ENCODE assay signal across 1 cellular context in the genomic region with DNA sequence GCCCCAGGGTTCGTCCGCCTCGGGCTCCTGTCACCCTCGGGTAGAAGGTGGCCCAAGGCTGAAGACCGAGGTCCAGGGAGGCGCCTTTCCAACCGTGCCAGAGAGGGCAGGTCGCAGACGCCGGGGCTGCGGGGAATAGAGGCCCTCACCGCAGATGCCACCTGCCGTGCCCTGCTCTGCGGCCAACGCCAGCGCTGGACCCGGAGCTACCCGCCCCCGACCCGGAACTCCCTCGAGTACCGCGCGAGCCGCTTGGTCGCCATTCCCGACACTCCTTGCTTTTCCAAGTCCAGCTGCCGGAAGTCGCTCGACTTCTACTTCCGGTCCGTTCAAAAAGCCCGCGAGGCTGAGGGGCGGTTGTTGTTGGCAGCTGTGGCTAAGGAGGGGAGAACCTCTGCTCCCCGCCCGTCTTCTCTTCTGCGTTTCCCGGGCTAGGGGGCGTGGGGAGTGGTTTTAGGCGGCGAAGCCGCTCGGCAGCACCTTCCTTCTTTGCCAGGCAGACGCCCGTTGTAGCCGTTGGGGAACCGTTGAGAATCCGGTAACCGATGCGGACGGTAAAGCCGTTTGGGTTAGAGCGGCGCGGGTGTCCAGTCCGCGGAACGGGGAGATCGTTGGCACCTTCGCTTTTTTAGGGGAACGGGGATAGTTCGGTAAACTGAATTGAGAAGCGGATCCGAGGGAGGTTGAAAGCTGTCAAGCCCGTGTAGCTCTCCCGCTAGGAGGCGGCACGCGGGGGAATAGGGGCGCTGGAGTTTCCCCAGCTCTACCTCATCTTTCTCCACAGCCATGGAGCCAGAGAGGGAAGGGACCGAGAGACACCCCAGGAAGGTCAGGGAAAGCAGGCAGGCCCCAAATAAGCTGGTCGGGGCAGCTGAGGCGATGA.
A peak's percentile ranks its signal among the peaks of the same experiment; 100 is the strongest.
TF ChIP-seq lines count a peak whose summit lies in the region.

Gene ERI2 (minus strand): TSS at position 305 of the 883 bp plus-strand sequence. CDS start 42 bp downstream, at position 263.
Gene REXO5 (plus strand): TSS at position 360 of the 883 bp plus-strand sequence. CDS start 427 bp downstream, at position 787.

TF ChIP-seq in WTC11, 78 proteins besides CTCF, POLR2A, EP300 and RAD21 (continued from another document and continues in another):
- TF ChIP-seq, protein P1, sequence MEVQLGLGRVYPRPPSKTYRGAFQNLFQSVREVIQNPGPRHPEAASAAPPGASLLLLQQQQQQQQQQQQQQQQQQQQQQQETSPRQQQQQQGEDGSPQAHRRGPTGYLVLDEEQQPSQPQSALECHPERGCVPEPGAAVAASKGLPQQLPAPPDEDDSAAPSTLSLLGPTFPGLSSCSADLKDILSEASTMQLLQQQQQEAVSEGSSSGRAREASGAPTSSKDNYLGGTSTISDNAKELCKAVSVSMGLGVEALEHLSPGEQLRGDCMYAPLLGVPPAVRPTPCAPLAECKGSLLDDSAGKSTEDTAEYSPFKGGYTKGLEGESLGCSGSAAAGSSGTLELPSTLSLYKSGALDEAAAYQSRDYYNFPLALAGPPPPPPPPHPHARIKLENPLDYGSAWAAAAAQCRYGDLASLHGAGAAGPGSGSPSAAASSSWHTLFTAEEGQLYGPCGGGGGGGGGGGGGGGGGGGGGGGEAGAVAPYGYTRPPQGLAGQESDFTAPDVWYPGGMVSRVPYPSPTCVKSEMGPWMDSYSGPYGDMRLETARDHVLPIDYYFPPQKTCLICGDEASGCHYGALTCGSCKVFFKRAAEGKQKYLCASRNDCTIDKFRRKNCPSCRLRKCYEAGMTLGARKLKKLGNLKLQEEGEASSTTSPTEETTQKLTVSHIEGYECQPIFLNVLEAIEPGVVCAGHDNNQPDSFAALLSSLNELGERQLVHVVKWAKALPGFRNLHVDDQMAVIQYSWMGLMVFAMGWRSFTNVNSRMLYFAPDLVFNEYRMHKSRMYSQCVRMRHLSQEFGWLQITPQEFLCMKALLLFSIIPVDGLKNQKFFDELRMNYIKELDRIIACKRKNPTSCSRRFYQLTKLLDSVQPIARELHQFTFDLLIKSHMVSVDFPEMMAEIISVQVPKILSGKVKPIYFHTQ (CRISPR knock-in tag; IDR thresholded peaks at IDR 0.05) = no peak
- TF ChIP-seq, protein P2, sequence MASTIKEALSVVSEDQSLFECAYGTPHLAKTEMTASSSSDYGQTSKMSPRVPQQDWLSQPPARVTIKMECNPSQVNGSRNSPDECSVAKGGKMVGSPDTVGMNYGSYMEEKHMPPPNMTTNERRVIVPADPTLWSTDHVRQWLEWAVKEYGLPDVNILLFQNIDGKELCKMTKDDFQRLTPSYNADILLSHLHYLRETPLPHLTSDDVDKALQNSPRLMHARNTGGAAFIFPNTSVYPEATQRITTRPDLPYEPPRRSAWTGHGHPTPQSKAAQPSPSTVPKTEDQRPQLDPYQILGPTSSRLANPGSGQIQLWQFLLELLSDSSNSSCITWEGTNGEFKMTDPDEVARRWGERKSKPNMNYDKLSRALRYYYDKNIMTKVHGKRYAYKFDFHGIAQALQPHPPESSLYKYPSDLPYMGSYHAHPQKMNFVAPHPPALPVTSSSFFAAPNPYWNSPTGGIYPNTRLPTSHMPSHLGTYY (CRISPR knock-in tag; IDR thresholded peaks at IDR 0.05) = no peak
- TF ChIP-seq STAT6 (CRISPR knock-in tag; conservative IDR thresholded peaks at IDR 0.05; ENCODE audit: low read depth) (no peak), NR1H2 (CRISPR knock-in tag; IDR thresholded peaks at IDR 0.05) (no peak), USF1 (CRISPR knock-in tag; IDR thresholded peaks at IDR 0.05) (peak; percentile 52), MYBL2 (CRISPR knock-in tag; IDR thresholded peaks at IDR 0.05) (peak; percentile 97), SMAD4 (CRISPR knock-in tag; IDR thresholded peaks at IDR 0.05) (no peak), ZNF423 (CRISPR knock-in tag; IDR thresholded peaks at IDR 0.05) (no peak), CDX4 (CRISPR knock-in tag; IDR thresholded peaks at IDR 0.05; ENCODE audit: borderline replicate concordance) (no peak), RORB (CRISPR knock-in tag; IDR thresholded peaks at IDR 0.05) (no peak), NR3C1 (CRISPR knock-in tag; conservative IDR thresholded peaks at IDR 0.05; ENCODE audit: low read depth) (no peak), TEAD1 (CRISPR knock-in tag; IDR thresholded peaks at IDR 0.05) (peak; percentile 49; the same call in 1 of the 2 replicates), ESRRA (CRISPR knock-in tag; IDR thresholded peaks at IDR 0.05; ENCODE audit: borderline replicate concordance) (no peak), E2F5 (CRISPR knock-in tag; IDR thresholded peaks at IDR 0.05) (peak; percentile 96), SP1 (CRISPR knock-in tag; conservative IDR thresholded peaks at IDR 0.05) (peak; percentile 69; the same call in 1 of the 2 replicates), MXD4 (CRISPR knock-in tag; IDR thresholded peaks at IDR 0.05; ENCODE audit: borderline replicate concordance) (no peak), GABPB1 (CRISPR knock-in tag; IDR thresholded peaks at IDR 0.05) (peak; percentile 84), E2F4 (CRISPR knock-in tag; IDR thresholded peaks at IDR 0.05; ENCODE audit: borderline replicate concordance, low read depth) (peak; percentile 98), ETV6 (CRISPR knock-in tag; IDR thresholded peaks at IDR 0.05) (0 out of 2 replicates have a peak, but pooled peaks have one; percentile 50), IRF1 (CRISPR knock-in tag; IDR thresholded peaks at IDR 0.05) (no peak), NR2C2 (CRISPR knock-in tag; IDR thresholded peaks at IDR 0.05) (no peak), TEAD4 (CRISPR knock-in tag; IDR thresholded peaks at IDR 0.05) (no peak), ZNF396 (CRISPR knock-in tag; IDR thresholded peaks at IDR 0.05; ENCODE audit: borderline replicate concordance) (no peak), GTF2I (CRISPR knock-in tag; conservative IDR thresholded peaks at IDR 0.05) (no peak), SOX15 (CRISPR knock-in tag; IDR thresholded peaks at IDR 0.05) (no peak), TP53 (CRISPR knock-in tag; IDR thresholded peaks at IDR 0.05) (no peak), ZNF671 (CRISPR knock-in tag; IDR thresholded peaks at IDR 0.05) (no peak), KAT7 (CRISPR knock-in tag; IDR thresholded peaks at IDR 0.05; ENCODE audit: borderline replicate concordance) (0 out of 2 replicates have a peak, but pooled peaks have one; percentile 25), GRHL2 (CRISPR knock-in tag; IDR thresholded peaks at IDR 0.05; ENCODE audit: insufficient replicate concordance, severe bottlenecking) (no peak), PRRX2 (CRISPR knock-in tag; IDR thresholded peaks at IDR 0.05) (no peak), ZNF425 (CRISPR knock-in tag; conservative IDR thresholded peaks at IDR 0.05) (no peak)
- TF ChIP-seq, protein P3, sequence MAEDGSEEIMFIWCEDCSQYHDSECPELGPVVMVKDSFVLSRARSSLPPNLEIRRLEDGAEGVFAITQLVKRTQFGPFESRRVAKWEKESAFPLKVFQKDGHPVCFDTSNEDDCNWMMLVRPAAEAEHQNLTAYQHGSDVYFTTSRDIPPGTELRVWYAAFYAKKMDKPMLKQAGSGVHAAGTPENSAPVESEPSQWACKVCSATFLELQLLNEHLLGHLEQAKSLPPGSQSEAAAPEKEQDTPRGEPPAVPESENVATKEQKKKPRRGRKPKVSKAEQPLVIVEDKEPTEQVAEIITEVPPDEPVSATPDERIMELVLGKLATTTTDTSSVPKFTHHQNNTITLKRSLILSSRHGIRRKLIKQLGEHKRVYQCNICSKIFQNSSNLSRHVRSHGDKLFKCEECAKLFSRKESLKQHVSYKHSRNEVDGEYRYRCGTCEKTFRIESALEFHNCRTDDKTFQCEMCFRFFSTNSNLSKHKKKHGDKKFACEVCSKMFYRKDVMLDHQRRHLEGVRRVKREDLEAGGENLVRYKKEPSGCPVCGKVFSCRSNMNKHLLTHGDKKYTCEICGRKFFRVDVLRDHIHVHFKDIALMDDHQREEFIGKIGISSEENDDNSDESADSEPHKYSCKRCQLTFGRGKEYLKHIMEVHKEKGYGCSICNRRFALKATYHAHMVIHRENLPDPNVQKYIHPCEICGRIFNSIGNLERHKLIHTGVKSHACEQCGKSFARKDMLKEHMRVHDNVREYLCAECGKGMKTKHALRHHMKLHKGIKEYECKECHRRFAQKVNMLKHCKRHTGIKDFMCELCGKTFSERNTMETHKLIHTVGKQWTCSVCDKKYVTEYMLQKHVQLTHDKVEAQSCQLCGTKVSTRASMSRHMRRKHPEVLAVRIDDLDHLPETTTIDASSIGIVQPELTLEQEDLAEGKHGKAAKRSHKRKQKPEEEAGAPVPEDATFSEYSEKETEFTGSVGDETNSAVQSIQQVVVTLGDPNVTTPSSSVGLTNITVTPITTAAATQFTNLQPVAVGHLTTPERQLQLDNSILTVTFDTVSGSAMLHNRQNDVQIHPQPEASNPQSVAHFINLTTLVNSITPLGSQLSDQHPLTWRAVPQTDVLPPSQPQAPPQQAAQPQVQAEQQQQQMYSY (CRISPR knock-in tag; IDR thresholded peaks at IDR 0.05) = no peak
